1 cellular context compared by ENCODE assay signal in genomic region chrX:318068-318738, GRCh38.
TF ChIP-seq lines count a peak whose summit lies in the region.

No MANE protein-coding gene starts in this region.

TF ChIP-seq in K562, 482 proteins besides CTCF, POLR2A, EP300 and RAD21 (continued from another document and continues in another):
- peak; percentile 31 for TF ChIP-seq RBBP5 (IDR thresholded peaks at IDR 0.05; ENCODE audit: borderline replicate concordance, insufficient read depth, low read length, poor library complexity, severe bottlenecking)
- TF ChIP-seq POLR2H (tag; IDR thresholded peaks at IDR 0.05; ENCODE audit: low read depth): 0 out of 2 replicates have a peak, but pooled peaks have one; percentile 36
- peak; percentile 50 for TF ChIP-seq TAF1 (IDR thresholded peaks at IDR 0.05; ENCODE audit: control insufficient read depth, extremely low read depth, insufficient read depth, low read length, severe bottlenecking)
- no peak for TF ChIP-seq STAG1 (CRISPR knock-in tag; IDR thresholded peaks at IDR 0.05; ENCODE audit: borderline replicate concordance)
- TF ChIP-seq MLX (CRISPR knock-in tag; conservative IDR thresholded peaks at IDR 0.05): no peak
- peak; percentile 16 for TF ChIP-seq CREB1 (IDR thresholded peaks at IDR 0.05)
- no peak for TF ChIP-seq CREB1 (CRISPR knock-in tag; IDR thresholded peaks at IDR 0.05)
- TF ChIP-seq POU5F1 (IDR thresholded peaks at IDR 0.05; ENCODE audit: borderline replicate concordance, low read depth, low read length, partially characterized antibody): no peak
- no peak for TF ChIP-seq PPARD (CRISPR knock-in tag; IDR thresholded peaks at IDR 0.05)
- no peak for TF ChIP-seq SPI1 (IDR thresholded peaks at IDR 0.05; ENCODE audit: borderline replicate concordance, low read depth, low read length)
- TF ChIP-seq MBD2 (IDR thresholded peaks at IDR 0.05; ENCODE audit: borderline replicate concordance, low read depth): peak; percentile 86
- TF ChIP-seq RBM39 (optimal IDR thresholded peaks at IDR 0.05; ENCODE audit: low read depth, low read length): no peak
- TF ChIP-seq ZNF589 (CRISPR knock-in tag; IDR thresholded peaks at IDR 0.05; ENCODE audit: low read depth): 0 out of 2 replicates have a peak, but pooled peaks have one; percentile 33
- TF ChIP-seq ETS1 (conservative IDR thresholded peaks at IDR 0.05; ENCODE audit: control insufficient read depth, low read depth, low read length): no peak
- TF ChIP-seq YY1 (IDR thresholded peaks at IDR 0.05; ENCODE audit: borderline replicate concordance in 1 of 3, control insufficient read depth in 1 of 3, extremely low read depth in 1 of 3, insufficient read depth in 3 of 3, insufficient read length in 1 of 3, insufficient replicate concordance in 2 of 3, low read depth in 1 of 3, low read length in 2 of 3): no peak
- no peak for TF ChIP-seq ZNF280A (IDR thresholded peaks at IDR 0.05; ENCODE audit: low read depth, partially characterized antibody)
- no peak for TF ChIP-seq FOXK1 (CRISPR knock-in tag; IDR thresholded peaks at IDR 0.05; ENCODE audit: borderline replicate concordance)
- TF ChIP-seq YBX1 (IDR thresholded peaks at IDR 0.05): no peak
- peak; percentile 13 for TF ChIP-seq KDM5B (IDR thresholded peaks at IDR 0.05; ENCODE audit: insufficient replicate concordance, low read depth, low read length)
- TF ChIP-seq NONO (IDR thresholded peaks at IDR 0.05; ENCODE audit: low read depth in 2 of 2, low read length in 1 of 2): peak; percentile 10 to 91; a peak in 2 of 4 replicates
- no peak for TF ChIP-seq ZBED1 (IDR thresholded peaks at IDR 0.05)
- no peak for TF ChIP-seq THRA (IDR thresholded peaks at IDR 0.05)
- TF ChIP-seq RNF219 (CRISPR knock-in tag; IDR thresholded peaks at IDR 0.05): no peak
- 0 out of 2 replicates have a peak, but pooled peaks have one; percentile 29 for TF ChIP-seq NKRF (IDR thresholded peaks at IDR 0.05; ENCODE audit: borderline replicate concordance)
- no peak for TF ChIP-seq RFX5 (IDR thresholded peaks at IDR 0.05; ENCODE audit: low read depth, low read length)
- no peak for TF ChIP-seq HOXB6 (CRISPR knock-in tag; IDR thresholded peaks at IDR 0.05; ENCODE audit: borderline replicate concordance)
- peak; percentile 47; the same call in 1 of the 2 replicates for TF ChIP-seq EP400 (IDR thresholded peaks at IDR 0.05)
- peak; percentile 82 for TF ChIP-seq POLR2G (IDR thresholded peaks at IDR 0.05; ENCODE audit: low read depth, low read length)
- no peak for TF ChIP-seq E2F5 (CRISPR knock-in tag; IDR thresholded peaks at IDR 0.05)
- peak; percentile 69 for TF ChIP-seq POLR2B (IDR thresholded peaks at IDR 0.05; ENCODE audit: low read depth, partially characterized antibody)
- peak; percentile 69 to 74 for TF ChIP-seq NRF1 (conservative IDR thresholded peaks at IDR 0.05 in 1 of 2, IDR thresholded peaks at IDR 0.05 in 1 of 2)
- no peak for TF ChIP-seq OTX1 (CRISPR knock-in tag; IDR thresholded peaks at IDR 0.05)
- peak; percentile 90 for TF ChIP-seq NEUROD1 (IDR thresholded peaks at IDR 0.05; ENCODE audit: borderline replicate concordance, low read depth, low read length, partially characterized antibody)
- TF ChIP-seq ZKSCAN1 (IDR thresholded peaks at IDR 0.05; ENCODE audit: low read depth, low read length): no peak
- peak in 1 of 2 experiments; percentile 60; a peak in 1 of 4 replicates for TF ChIP-seq MLLT1 (IDR thresholded peaks at IDR 0.05)
- TF ChIP-seq NFYB (IDR thresholded peaks at IDR 0.05; ENCODE audit: extremely low read depth, insufficient read length): peak; percentile 45
- peak; percentile 56; the same call in 1 of the 2 replicates for TF ChIP-seq ERF (CRISPR knock-in tag; IDR thresholded peaks at IDR 0.05)
- no peak for TF ChIP-seq TCF7L2 (IDR thresholded peaks at IDR 0.05; ENCODE audit: low read depth, low read length)
- no peak for TF ChIP-seq ZNF444 (CRISPR knock-in tag; IDR thresholded peaks at IDR 0.05)
- 0 out of 2 replicates have a peak, but pooled peaks have one; percentile 34 for TF ChIP-seq SMAD4 (CRISPR knock-in tag; conservative IDR thresholded peaks at IDR 0.05)
- no peak for TF ChIP-seq ZFP36 (IDR thresholded peaks at IDR 0.05; ENCODE audit: low read depth, low read length, partially characterized antibody)
- no peak for TF ChIP-seq TAF9B (IDR thresholded peaks at IDR 0.05; ENCODE audit: partially characterized antibody)
- peak; percentile 73; the same call in 1 of the 2 replicates for TF ChIP-seq CEBPZ (IDR thresholded peaks at IDR 0.05; ENCODE audit: borderline replicate concordance, low read depth, low read length)
- no peak for TF ChIP-seq RUNX1 (IDR thresholded peaks at IDR 0.05; ENCODE audit: low read depth)
- TF ChIP-seq FOS (IDR thresholded peaks at IDR 0.05; ENCODE audit: extremely low read depth, insufficient read length): peak; percentile 89
- TF ChIP-seq HBP1 (CRISPR knock-in tag; IDR thresholded peaks at IDR 0.05): no peak
- no peak for TF ChIP-seq KDM1A (IDR thresholded peaks at IDR 0.05)
- TF ChIP-seq ZNF212 (CRISPR knock-in tag; IDR thresholded peaks at IDR 0.05): no peak
- TF ChIP-seq MAX (CRISPR knock-in tag; IDR thresholded peaks at IDR 0.05): no peak
- peak; percentile 49; the same call in 1 of the 2 replicates for TF ChIP-seq CREM (IDR thresholded peaks at IDR 0.05; ENCODE audit: low read depth)
